In genomic region chr10:73262880-73263279, GRCh38 we compare ENCODE assay signal across 2 cellular contexts.
A peak's percentile ranks its signal among the peaks of the same experiment; 100 is the strongest.
TF ChIP-seq lines count a peak whose summit lies in the region.

No MANE protein-coding gene starts in this region.

TF ChIP-seq in A549, 52 proteins besides CTCF, POLR2A, EP300 and RAD21:
- TF ChIP-seq ZNF302 (CRISPR knock-in tag; IDR thresholded peaks at IDR 0.05) (no peak), ZC3H11A (IDR thresholded peaks at IDR 0.05) (no peak), HOXB13 (CRISPR knock-in tag; IDR thresholded peaks at IDR 0.05; ENCODE audit: low read depth) (no peak), E2F6 (IDR thresholded peaks at IDR 0.05; ENCODE audit: borderline replicate concordance, low read depth) (no peak), HOXA7 (CRISPR knock-in tag; IDR thresholded peaks at IDR 0.05) (no peak), REST (IDR thresholded peaks at IDR 0.05) (no peak), NPAS2 (CRISPR knock-in tag; IDR thresholded peaks at IDR 0.05; ENCODE audit: borderline replicate concordance) (no peak), TP53 (CRISPR knock-in tag; IDR thresholded peaks at IDR 0.05) (no peak), POLR2AphosphoS2 (conservative IDR thresholded peaks at IDR 0.05; ENCODE audit: low read length) (no peak), HEYL (CRISPR knock-in tag; IDR thresholded peaks at IDR 0.05) (no peak), EHMT2 (IDR thresholded peaks at IDR 0.05; ENCODE audit: low read depth) (no peak), HOXB5 (CRISPR knock-in tag; IDR thresholded peaks at IDR 0.05) (no peak), CHD4 (IDR thresholded peaks at IDR 0.05; ENCODE audit: borderline replicate concordance) (no peak), RNF2 (IDR thresholded peaks at IDR 0.05; ENCODE audit: borderline replicate concordance, low read depth) (no peak), KDM1A (IDR thresholded peaks at IDR 0.05; ENCODE audit: low read depth) (no peak)

TF ChIP-seq in HEK293, 187 proteins besides CTCF, POLR2A, EP300 and RAD21 (continued from another document):
- TF ChIP-seq, protein P1, sequence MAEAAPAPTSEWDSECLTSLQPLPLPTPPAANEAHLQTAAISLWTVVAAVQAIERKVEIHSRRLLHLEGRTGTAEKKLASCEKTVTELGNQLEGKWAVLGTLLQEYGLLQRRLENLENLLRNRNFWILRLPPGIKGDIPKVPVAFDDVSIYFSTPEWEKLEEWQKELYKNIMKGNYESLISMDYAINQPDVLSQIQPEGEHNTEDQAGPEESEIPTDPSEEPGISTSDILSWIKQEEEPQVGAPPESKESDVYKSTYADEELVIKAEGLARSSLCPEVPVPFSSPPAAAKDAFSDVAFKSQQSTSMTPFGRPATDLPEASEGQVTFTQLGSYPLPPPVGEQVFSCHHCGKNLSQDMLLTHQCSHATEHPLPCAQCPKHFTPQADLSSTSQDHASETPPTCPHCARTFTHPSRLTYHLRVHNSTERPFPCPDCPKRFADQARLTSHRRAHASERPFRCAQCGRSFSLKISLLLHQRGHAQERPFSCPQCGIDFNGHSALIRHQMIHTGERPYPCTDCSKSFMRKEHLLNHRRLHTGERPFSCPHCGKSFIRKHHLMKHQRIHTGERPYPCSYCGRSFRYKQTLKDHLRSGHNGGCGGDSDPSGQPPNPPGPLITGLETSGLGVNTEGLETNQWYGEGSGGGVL (tag by site-specific recombination; IDR thresholded peaks at IDR 0.05) = no peak
- TF ChIP-seq ZNF521 (tag by site-specific recombination; IDR thresholded peaks at IDR 0.05) (no peak), ZNF76 (tag by site-specific recombination; IDR thresholded peaks at IDR 0.05; ENCODE audit: borderline replicate concordance, low read depth) (no peak), GLIS1 (tag by site-specific recombination; IDR thresholded peaks at IDR 0.05) (peak; percentile 66), ZBTB20 (tag by site-specific recombination; IDR thresholded peaks at IDR 0.05) (no peak), ZNF248 (tag by site-specific recombination; IDR thresholded peaks at IDR 0.05) (no peak), ZNF18 (tag by site-specific recombination; IDR thresholded peaks at IDR 0.05) (0 out of 2 replicates have a peak, but pooled peaks have one; percentile 39)
